In genomic region chr12:110048242-110049027, GRCh38 we compare ENCODE assay signal across 8 cellular contexts. TPM values are rescaled to one million over a fixed set of nuclear protein-coding genes. Genes with fewer than 3 reads are reported as not detected.
DNase-seq lines count a peak whose midpoint lies in the region; ATAC-seq, FAIRE-seq and TF ChIP-seq lines count a peak whose summit lies in the region.

Gene C12orf76 (minus strand): TSS chr12:110048522. CDS start chr12:110048495, 27 bp downstream.

- H3K27ac Mint-ChIP-seq in brain = peak within 1 kb of the TSS; percentile 93 to 99 (median 95)

- DNase-seq in NCI-H2107 treated with DMSO at 0.1 percent for 48 hours (lab: John Stamatoyannopoulos, UW; ENCODE audit: unreplicated experiment) (peak; percentile 97), skeletal muscle cell (ENCODE audit: low read depth) (peak; percentile 91)

- H3K9me3 Mint-ChIP-seq in brain = no peaks in the 10 kb centered on the region

- ATAC-seq in GM18520 (IDR thresholded peaks at IDR 0.05; ENCODE audit: unreplicated experiment) (peak; percentile 99), HG03064 (IDR thresholded peaks at IDR 0.05; ENCODE audit: low read depth, unreplicated experiment) (peak; percentile 95)

- H3K4me3 ChIP-seq in iPS-11a (ENCODE audit: low read depth, low read length) (peak within 1 kb of the TSS; percentile 86), skeletal muscle cell (ENCODE audit: low read depth, low read length) (peak within 1 kb of the TSS; percentile 89)

- peaks cover 14% of the 10 kb centered on the region for H3K36me3 Mint-ChIP-seq in brain

- peak within 1 kb of the TSS; percentile 86 to 95 (median 88) for H3K4me3 Mint-ChIP-seq in brain

- H3K4me1 Mint-ChIP-seq in brain = peaks cover 55% of the 10 kb centered on the region

- 0 out of 2 replicates have a peak, but pooled peaks have one; percentile 29 for TF ChIP-seq CTCF in 22Rv1 (IDR thresholded peaks at IDR 0.05)
- TF ChIP-seq CTCF in brain (conservative IDR thresholded peaks at IDR 0.05) = no peak

- H3K27me3 Mint-ChIP-seq in brain = peaks cover 6% of the 10 kb centered on the region

- H3K27ac ChIP-seq in 22Rv1 = peak within 1 kb of the TSS; percentile 61

- peak; percentile 78 for FAIRE-seq in TTC549 (lab: Jason Lieb, UNC)

RNA-seq across cellular contexts. Expression of gene C12orf76, which starts in this region (rescaled TPM):
- polyA plus RNA-seq in brain (ENCODE audit: insufficient read depth, low read depth, low replicate concordance) = 56.1 TPM

Comparison
In these comparisons a context has a peak if more than half of its experiments do, and no peak if none do; other contexts are left out.
1. Peak in every context shown above with its lines: DNase-seq, ATAC-seq, H3K4me3 ChIP-seq and H3K27ac ChIP-seq.